In genomic region chr6:165972139-165972802, GRCh38 we compare ENCODE assay signal across 1 cellular context.
TF ChIP-seq lines count a peak whose summit lies in the region.

No MANE protein-coding gene starts in this region.

TF ChIP-seq in A549, 52 proteins besides CTCF, POLR2A, EP300 and RAD21 (continued from another document):
- TF ChIP-seq MAZ (IDR thresholded peaks at IDR 0.05; ENCODE audit: borderline replicate concordance, low read depth, low read length) (no peak), HOXA7 (CRISPR knock-in tag; IDR thresholded peaks at IDR 0.05) (peak; percentile 80; the same call in 1 of the 2 replicates), HMGXB4 (CRISPR knock-in tag; IDR thresholded peaks at IDR 0.05; ENCODE audit: borderline replicate concordance) (no peak)
